ENCODE assay signal across 13 cellular contexts in the genomic region with DNA sequence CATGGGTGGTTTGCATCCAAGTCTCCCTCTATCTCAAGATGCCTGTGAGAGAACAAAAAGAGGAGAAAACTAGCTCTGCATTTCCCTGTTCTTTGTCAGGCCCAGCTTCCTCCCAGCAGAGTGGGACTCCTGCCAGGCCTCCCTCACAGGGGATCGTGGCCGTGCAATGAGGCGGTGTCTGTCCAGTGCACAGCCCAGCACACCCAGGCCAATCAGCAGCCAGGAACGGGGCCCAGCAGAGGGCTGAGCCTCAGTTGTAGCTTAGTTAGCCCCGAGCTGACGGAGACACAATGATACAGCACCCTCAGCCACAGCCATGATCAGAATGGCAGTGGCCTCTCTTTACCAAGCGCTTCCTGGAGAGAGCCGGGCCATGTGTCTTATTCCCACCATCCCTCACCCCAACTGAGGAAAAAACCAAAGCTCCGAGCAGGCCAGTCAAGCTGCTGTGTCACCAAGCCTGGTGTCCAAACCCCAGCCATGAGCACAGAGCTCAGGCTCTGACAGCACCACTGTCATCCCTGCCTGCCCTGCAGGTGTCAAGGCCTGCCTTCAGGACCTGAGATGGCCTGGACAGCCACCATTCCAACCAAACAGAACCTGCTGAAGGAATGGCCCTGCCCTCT.
DNase-seq lines count a peak whose midpoint lies in the region; ATAC-seq and TF ChIP-seq lines count a peak whose summit lies in the region.
"Had no signal": no experiment of that assay in that cellular context is flagged by ENCODE, and none has a peak within 500 bp of the region (broad histone marks: within the 10 kb centered on the region; RNA-seq: fewer than 3 reads in every experiment).

No MANE protein-coding gene starts in this region.

- peaks cover 8% of the 10 kb centered on the region; the same call in 1 of the 2 replicates for H3K4me1 Mint-ChIP-seq in WTC11
- H3K4me1 Mint-ChIP-seq in T-helper 17 cell = peaks cover 5% of the 10 kb centered on the region
- H3K4me1 Mint-ChIP-seq: T-cell had no signal

- H3K4me3 Mint-ChIP-seq in WTC11 = no peak overlapping the region
- no peak overlapping the region for H3K4me3 Mint-ChIP-seq in T-helper 17 cell
- H3K4me3 Mint-ChIP-seq: T-cell had no signal

- H3K9me3 ChIP-seq in mesodermal cell (ENCODE audit: control insufficient read depth, low read length) (no peaks in the 10 kb centered on the region), T-helper 17 cell (ENCODE audit: control insufficient read depth, low read length, poor library complexity, severe bottlenecking) (no peaks in the 10 kb centered on the region)
- no peaks in the 10 kb centered on the region for H3K9me3 ChIP-seq in effector memory CD4-positive, alpha-beta T cell (ENCODE audit: control insufficient read depth, low read length)
- H3K9me3 ChIP-seq: thoracic aorta had no signal

- peak overlapping the region; percentile 29 for H3K27ac ChIP-seq in mesodermal cell (ENCODE audit: low read depth, low read length, severe bottlenecking)
- H3K27ac ChIP-seq in effector memory CD4-positive, alpha-beta T cell (ENCODE audit: insufficient read depth, low read length, poor library complexity, severe bottlenecking) = no peak overlapping the region
- H3K27ac ChIP-seq: thoracic aorta had no signal

- CTCF ChIA-PET in WTC11 (lab: Charles Lee) = interaction anchor here (0.6 to 1.2 kb wide), 3 partner anchors 102 to 213 kb away, joined by 3 to 4 read pairs (median 3); no protein-coding TSS in a partner anchor

- H3K4me3 ChIP-seq in fibroblast of the aortic adventitia (ENCODE audit: low read depth, low read length) = no peak overlapping the region
- no peak overlapping the region for H3K4me3 ChIP-seq in mesodermal cell (ENCODE audit: extremely low read depth, insufficient read depth, low read length, poor library complexity, severe bottlenecking)
- no peak overlapping the region for H3K4me3 ChIP-seq in effector memory CD4-positive, alpha-beta T cell (ENCODE audit: insufficient read depth, low read depth, low read length, poor library complexity, severe bottlenecking)
- H3K4me3 ChIP-seq: thoracic aorta had no signal

- WGBS in mesodermal cell (ENCODE audit: insufficient coverage in 2 of 2), 2 experiments = 90 to 96% methylated on average over 6 to 8 of the region's 9 CpGs

- POLR2A ChIA-PET in WTC11 (lab: Charles Lee) = interaction anchor here (1.5 kb wide), 1 partner anchor 38 kb away, joined by 4 read pairs; no protein-coding TSS in a partner anchor

- peak; percentile 69 for DNase-seq in AG08396 (ENCODE audit: low spot score)
- no peak for DNase-seq in WTC11 (ENCODE audit: low spot score)
- DNase-seq in fibroblast of the aortic adventitia (ENCODE audit: low read depth) = peak; percentile 73
- no peak for DNase-seq in T-helper 17 cell
- DNase-seq in effector memory CD4-positive, alpha-beta T cell = no peak
- DNase-seq in NCI-H2107 treated with DMSO at 0.1 percent for 48 hours (lab: John Stamatoyannopoulos, UW; ENCODE audit: unreplicated experiment) = no peak
- DNase-seq in activated CD4-positive, alpha-beta T cell treated with anti-CD3 and anti-CD28 coated beads, Interleukin-2, amount 50 U/mL, for 1 hour = no peak
- DNase-seq: AML-193, GDM1, NCI-H1417, T-cell had no signal

- ATAC-seq in WTC11 (no peak), T-helper 17 cell (no peak)
- ATAC-seq: T-cell had no signal

- no peaks in the 10 kb centered on the region for H3K36me3 ChIP-seq in mesodermal cell (ENCODE audit: control insufficient read depth, insufficient read depth, low read length)
- H3K36me3 ChIP-seq in effector memory CD4-positive, alpha-beta T cell (ENCODE audit: control insufficient read depth, insufficient read depth, low read length) = no peaks in the 10 kb centered on the region
- H3K36me3 ChIP-seq: thoracic aorta had no signal

- H3K27ac Mint-ChIP-seq in WTC11 = 0 out of 2 replicates have a peak overlapping the region, but pooled peaks have one; percentile 48
- no peak overlapping the region for H3K27ac Mint-ChIP-seq in T-helper 17 cell
- H3K27ac Mint-ChIP-seq: T-cell had no signal

- TF ChIP-seq CTCF in WTC11 (IDR thresholded peaks at IDR 0.05) = no peak
- TF ChIP-seq CTCF in fibroblast of the aortic adventitia (IDR thresholded peaks at IDR 0.05; ENCODE audit: insufficient read depth, low read length) = no peak

- no peaks in the 10 kb centered on the region for H3K36me3 Mint-ChIP-seq in WTC11
- no peaks in the 10 kb centered on the region for H3K36me3 Mint-ChIP-seq in T-helper 17 cell (ENCODE audit: low read depth)

- H3K27me3 Mint-ChIP-seq in WTC11 (ENCODE audit: low read depth) = no peaks in the 10 kb centered on the region
- no peaks in the 10 kb centered on the region for H3K27me3 Mint-ChIP-seq in T-helper 17 cell
- H3K27me3 Mint-ChIP-seq: T-cell had no signal

- no peaks in the 10 kb centered on the region for H3K9me3 Mint-ChIP-seq in WTC11
- H3K9me3 Mint-ChIP-seq: T-cell had no signal

- H3K4me1 ChIP-seq in mesodermal cell (ENCODE audit: control insufficient read depth, insufficient read depth, low read length, poor library complexity, severe bottlenecking) = peaks cover 13% of the 10 kb centered on the region
- no peaks in the 10 kb centered on the region for H3K4me1 ChIP-seq in effector memory CD4-positive, alpha-beta T cell (ENCODE audit: control insufficient read depth, insufficient read depth, low read length, poor library complexity, severe bottlenecking)

- no peaks in the 10 kb centered on the region for H3K27me3 ChIP-seq in effector memory CD4-positive, alpha-beta T cell (replicated peaks; ENCODE audit: control insufficient read depth, insufficient read depth, low read length, poor library complexity, severe bottlenecking)

TF ChIP-seq in WTC11, 78 proteins besides CTCF, POLR2A, EP300 and RAD21:
- no peak for TF ChIP-seq ZBTB21 (CRISPR knock-in tag; IDR thresholded peaks at IDR 0.05; ENCODE audit: borderline replicate concordance)
- TF ChIP-seq ATF1 (CRISPR knock-in tag; IDR thresholded peaks at IDR 0.05) = no peak
- TF ChIP-seq RORB (CRISPR knock-in tag; IDR thresholded peaks at IDR 0.05) = no peak
- TF ChIP-seq, protein P1, sequence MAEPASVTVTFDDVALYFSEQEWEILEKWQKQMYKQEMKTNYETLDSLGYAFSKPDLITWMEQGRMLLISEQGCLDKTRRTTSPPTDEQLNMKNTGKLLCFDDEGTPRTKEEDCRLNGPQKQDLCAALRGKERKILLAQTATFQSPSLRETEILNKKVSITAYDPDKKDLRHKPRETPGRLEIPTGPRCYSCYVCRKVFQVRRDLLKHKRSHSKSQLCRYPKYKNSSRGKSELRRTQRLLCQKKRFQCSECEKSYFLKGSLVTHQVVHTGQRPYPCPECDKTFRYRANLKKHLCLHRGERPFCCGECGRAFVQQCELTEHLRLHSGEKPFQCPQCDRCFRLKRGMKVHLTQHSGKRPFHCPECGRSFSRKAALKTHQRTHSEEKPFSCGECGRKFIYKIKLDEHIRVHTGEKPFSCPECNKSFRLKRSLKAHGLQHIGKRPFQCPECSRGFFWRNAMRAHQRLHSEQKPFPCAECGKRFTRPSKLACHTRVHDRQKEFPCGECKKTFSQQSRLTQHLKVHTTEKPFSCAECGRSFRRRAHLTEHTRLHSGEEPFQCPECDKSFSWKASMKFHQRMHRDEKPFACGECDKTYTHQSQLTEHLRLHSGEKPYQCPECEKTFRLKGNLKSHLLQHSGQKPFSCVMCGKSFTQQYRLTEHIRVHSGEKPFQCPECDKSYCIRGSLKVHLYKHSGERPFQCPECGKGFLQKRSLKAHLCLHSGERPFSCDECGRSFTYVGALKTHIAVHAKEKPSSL (CRISPR knock-in tag; conservative IDR thresholded peaks at IDR 0.05) = no peak
- no peak for TF ChIP-seq ZNF317 (CRISPR knock-in tag; IDR thresholded peaks at IDR 0.05; ENCODE audit: borderline replicate concordance, low read depth)
- TF ChIP-seq SMAD4 (CRISPR knock-in tag; IDR thresholded peaks at IDR 0.05) = no peak
- TF ChIP-seq, protein P2, sequence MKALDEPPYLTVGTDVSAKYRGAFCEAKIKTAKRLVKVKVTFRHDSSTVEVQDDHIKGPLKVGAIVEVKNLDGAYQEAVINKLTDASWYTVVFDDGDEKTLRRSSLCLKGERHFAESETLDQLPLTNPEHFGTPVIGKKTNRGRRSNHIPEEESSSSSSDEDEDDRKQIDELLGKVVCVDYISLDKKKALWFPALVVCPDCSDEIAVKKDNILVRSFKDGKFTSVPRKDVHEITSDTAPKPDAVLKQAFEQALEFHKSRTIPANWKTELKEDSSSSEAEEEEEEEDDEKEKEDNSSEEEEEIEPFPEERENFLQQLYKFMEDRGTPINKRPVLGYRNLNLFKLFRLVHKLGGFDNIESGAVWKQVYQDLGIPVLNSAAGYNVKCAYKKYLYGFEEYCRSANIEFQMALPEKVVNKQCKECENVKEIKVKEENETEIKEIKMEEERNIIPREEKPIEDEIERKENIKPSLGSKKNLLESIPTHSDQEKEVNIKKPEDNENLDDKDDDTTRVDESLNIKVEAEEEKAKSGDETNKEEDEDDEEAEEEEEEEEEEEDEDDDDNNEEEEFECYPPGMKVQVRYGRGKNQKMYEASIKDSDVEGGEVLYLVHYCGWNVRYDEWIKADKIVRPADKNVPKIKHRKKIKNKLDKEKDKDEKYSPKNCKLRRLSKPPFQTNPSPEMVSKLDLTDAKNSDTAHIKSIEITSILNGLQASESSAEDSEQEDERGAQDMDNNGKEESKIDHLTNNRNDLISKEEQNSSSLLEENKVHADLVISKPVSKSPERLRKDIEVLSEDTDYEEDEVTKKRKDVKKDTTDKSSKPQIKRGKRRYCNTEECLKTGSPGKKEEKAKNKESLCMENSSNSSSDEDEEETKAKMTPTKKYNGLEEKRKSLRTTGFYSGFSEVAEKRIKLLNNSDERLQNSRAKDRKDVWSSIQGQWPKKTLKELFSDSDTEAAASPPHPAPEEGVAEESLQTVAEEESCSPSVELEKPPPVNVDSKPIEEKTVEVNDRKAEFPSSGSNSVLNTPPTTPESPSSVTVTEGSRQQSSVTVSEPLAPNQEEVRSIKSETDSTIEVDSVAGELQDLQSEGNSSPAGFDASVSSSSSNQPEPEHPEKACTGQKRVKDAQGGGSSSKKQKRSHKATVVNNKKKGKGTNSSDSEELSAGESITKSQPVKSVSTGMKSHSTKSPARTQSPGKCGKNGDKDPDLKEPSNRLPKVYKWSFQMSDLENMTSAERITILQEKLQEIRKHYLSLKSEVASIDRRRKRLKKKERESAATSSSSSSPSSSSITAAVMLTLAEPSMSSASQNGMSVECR (CRISPR knock-in tag; IDR thresholded peaks at IDR 0.05; ENCODE audit: borderline replicate concordance) = no peak
- TF ChIP-seq FOXK1 (CRISPR knock-in tag; IDR thresholded peaks at IDR 0.05) = no peak
- TF ChIP-seq MXD4 (CRISPR knock-in tag; IDR thresholded peaks at IDR 0.05; ENCODE audit: borderline replicate concordance) = no peak
- no peak for TF ChIP-seq ZNF423 (CRISPR knock-in tag; IDR thresholded peaks at IDR 0.05)
- no peak for TF ChIP-seq JAZF1 (CRISPR knock-in tag; IDR thresholded peaks at IDR 0.05)
- TF ChIP-seq GTF2I (CRISPR knock-in tag; conservative IDR thresholded peaks at IDR 0.05) = no peak
- TF ChIP-seq CREB1 (CRISPR knock-in tag; IDR thresholded peaks at IDR 0.05) = no peak
- TF ChIP-seq SMAD3 (CRISPR knock-in tag; IDR thresholded peaks at IDR 0.05; ENCODE audit: borderline replicate concordance) = no peak
- no peak for TF ChIP-seq TCF7 (CRISPR knock-in tag; IDR thresholded peaks at IDR 0.05; ENCODE audit: low read depth)

Comparison
In these comparisons a context has a peak if more than half of its experiments do, and no peak if none do; other contexts are left out.
1. DNase-seq: peak in AG08396 (single experiment) and fibroblast of the aortic adventitia (single experiment); none in WTC11 (single experiment), T-helper 17 cell (0 of 3), effector memory CD4-positive, alpha-beta T cell (0 of 3), NCI-H2107 treated with DMSO at 0.1 percent for 48 hours (single experiment) and activated CD4-positive, alpha-beta T cell treated with anti-CD3 and anti-CD28 coated beads, Interleukin-2, amount 50 U/mL, for 1 hour (single experiment).